23 cellular contexts compared by ENCODE assay signal in the genomic region with DNA sequence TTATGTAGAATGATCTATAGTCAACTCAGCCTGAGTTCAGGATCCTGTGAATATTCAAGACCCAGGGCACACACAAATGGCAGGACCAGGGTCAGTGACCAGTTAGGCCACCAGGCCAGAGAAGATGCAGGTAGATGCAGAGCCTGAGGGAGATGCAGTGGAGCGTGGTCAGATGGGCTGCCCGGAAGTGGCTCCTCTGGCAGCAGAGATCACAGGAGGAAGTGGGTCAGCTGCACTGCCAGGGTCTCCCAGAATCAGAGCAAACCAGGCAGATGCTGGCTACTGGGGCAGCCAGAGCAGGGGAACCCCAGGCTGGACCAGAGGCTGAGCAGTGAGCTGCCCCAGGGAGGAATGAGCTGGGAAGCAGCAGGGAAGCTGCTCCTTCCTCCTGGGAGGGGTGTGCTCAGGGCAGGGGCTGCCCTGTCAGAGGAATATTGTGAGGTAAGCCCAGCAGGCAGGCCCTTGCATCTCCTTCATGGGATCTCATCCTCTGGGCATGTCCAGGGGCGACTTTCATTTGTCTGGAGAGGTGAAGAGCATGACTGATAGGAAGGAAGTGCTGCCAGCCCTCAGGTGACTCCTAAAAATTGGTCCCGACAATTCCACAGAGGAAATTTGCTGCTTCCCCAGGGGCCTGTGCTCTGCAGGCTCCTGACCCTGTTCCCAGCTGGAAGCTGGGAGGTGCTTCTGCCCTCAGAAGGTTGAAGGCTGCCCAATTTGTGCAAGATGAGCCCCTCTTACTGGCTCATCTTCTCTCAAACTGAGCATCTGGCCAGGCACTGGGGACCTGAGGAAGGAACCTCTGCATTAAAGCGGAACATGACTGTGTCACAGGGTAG. TPM values are rescaled to one million over a fixed set of nuclear protein-coding genes. Genes with fewer than 3 reads are reported as not detected.
"Had no signal": no experiment of that assay in that cellular context is flagged by ENCODE, and none has a peak within 500 bp of the region (broad histone marks: within the 10 kb centered on the region; RNA-seq: fewer than 3 reads in every experiment).

No MANE protein-coding gene starts in this region.

- H3K36me3 ChIP-seq: colonic mucosa, esophagus muscularis mucosa, right lobe of liver, thoracic aorta, upper lobe of left lung had no signal

- H3K9me3 ChIP-seq: colonic mucosa, right lobe of liver had no signal

- H3K4me1 Mint-ChIP-seq: activated naive CD4-positive, alpha-beta T cell treated with anti-CD3 and anti-CD28 coated beads, Interleukin-2, amount 50 U/mL, for 24 hours; central memory CD8-positive, alpha-beta T cell had no signal

- H3K4me2 ChIP-seq: smooth muscle cell had no signal

- H3K4me3 ChIP-seq: colonic mucosa, esophagus muscularis mucosa, right lobe of liver, smooth muscle cell, thoracic aorta, upper lobe of left lung had no signal

- H3K4me1 ChIP-seq: colonic mucosa had no signal

- H3K36me3 Mint-ChIP-seq: activated CD4-positive, alpha-beta memory T cell treated with anti-CD3 and anti-CD28 coated beads for 36 hours; activated naive CD4-positive, alpha-beta T cell treated with anti-CD3 and anti-CD28 coated beads, Interleukin-2, amount 50 U/mL, for 24 hours; mesothelial cell of epicardium had no signal

- H3K27ac Mint-ChIP-seq: activated CD4-positive, alpha-beta memory T cell treated with anti-CD3 and anti-CD28 coated beads for 36 hours; activated naive CD4-positive, alpha-beta T cell treated with anti-CD3 and anti-CD28 coated beads, Interleukin-2, amount 50 U/mL, for 24 hours; activated T-cell treated with anti-CD3 and anti-CD28 coated beads, Interleukin-2, amount 50 U/mL, for 72 hours; mesothelial cell of epicardium; nephron had no signal

- H3K27me3 ChIP-seq: colonic mucosa, esophagus muscularis mucosa, right lobe of liver, upper lobe of left lung had no signal

- H3K27ac ChIP-seq: colonic mucosa, esophagus muscularis mucosa, right lobe of liver, thoracic aorta, upper lobe of left lung had no signal

- ATAC-seq: activated T-cell treated with anti-CD3 and anti-CD28 coated beads, Interleukin-2, amount 50 U/mL, for 72 hours; left ventricle myocardium superior; right lobe of liver had no signal

- H3K4me3 Mint-ChIP-seq: activated CD4-positive, alpha-beta memory T cell treated with anti-CD3 and anti-CD28 coated beads for 36 hours; activated naive CD4-positive, alpha-beta T cell treated with anti-CD3 and anti-CD28 coated beads, Interleukin-2, amount 50 U/mL, for 24 hours; activated T-cell treated with anti-CD3 and anti-CD28 coated beads, Interleukin-2, amount 50 U/mL, for 72 hours; central memory CD8-positive, alpha-beta T cell; mesothelial cell of epicardium; nephron had no signal

- DNase-seq: activated CD4-positive, alpha-beta memory T cell treated with anti-CD3 and anti-CD28 coated beads for 36 hours; activated CD4-positive, alpha-beta T cell treated with anti-CD3 and anti-CD28 coated beads for 4 hours; activated CD4-positive, CD25-positive, alpha-beta regulatory T cell; activated gamma-delta T cell treated with Interleukin-2 at 50 U/mL for 16 hours; activated T-cell treated with anti-CD3 and anti-CD28 coated beads, Interleukin-2, amount 50 U/mL, for 72 hours; colonic mucosa; glutamatergic neuron; hippocampal formation; left ventricle myocardium superior; right lobe of liver; stimulated activated CD4-positive, alpha-beta T cell treated with anti-CD3 and anti-CD28 coated beads, Interleukin-4, amount 100 ng/mL, for 1 hour; stimulated activated naive CD4-positive, alpha-beta T cell treated with Interleukin-2 at 50 U/mL for 16 hours; upper lobe of left lung had no signal

- H3K9me3 Mint-ChIP-seq: activated CD4-positive, alpha-beta memory T cell treated with anti-CD3 and anti-CD28 coated beads for 36 hours; activated naive CD4-positive, alpha-beta T cell treated with anti-CD3 and anti-CD28 coated beads, Interleukin-2, amount 50 U/mL, for 24 hours; activated T-cell treated with anti-CD3 and anti-CD28 coated beads, Interleukin-2, amount 50 U/mL, for 72 hours; central memory CD8-positive, alpha-beta T cell had no signal

RNA-seq across cellular contexts. Expression of a gene that starts 49.3 kb away (rescaled TPM):
- total RNA-seq: activated CD4-positive, alpha-beta memory T cell treated with anti-CD3 and anti-CD28 coated beads for 36 hours; activated T-cell treated with anti-CD3 and anti-CD28 coated beads, Interleukin-2, amount 50 U/mL, for 72 hours; astrocyte; T-helper 1 cell treated with Interleukin-12 subunit alpha and Interleukin-12 subunit beta and Interleukin-4 antibody, amounts not matched to agents 30 ng/mL and 1 ng/mL, for 36 hours had no signal
- polyA plus RNA-seq: mammary epithelial cell, smooth muscle cell had no signal
